24 cellular contexts compared by ENCODE assay signal in genomic region chr4:72280252-72280651, GRCh38.
"Had no signal": no experiment of that assay in that cellular context is flagged by ENCODE, and none has a peak within 500 bp of the region (broad histone marks: within the 10 kb centered on the region; RNA-seq: fewer than 3 reads in every experiment).

No MANE protein-coding gene starts in this region.

- DNase-seq: natural killer cell; occipital lobe; ovary; posterior cingulate gyrus; psoas muscle; right cardiac atrium; right lobe of liver; sigmoid colon; small intestine; stimulated activated CD4-positive, alpha-beta T cell treated with anti-CD3 and anti-CD28 coated beads, Interleukin-15, amount 100 ng/mL, for 24 hours; stimulated activated CD4-positive, alpha-beta T cell treated with anti-CD3 and anti-CD28 coated beads, Interleukin-2, amount 100 ng/mL, for 24 hours; stimulated activated CD4-positive, alpha-beta T cell treated with anti-CD3 and anti-CD28 coated beads, Interleukin-2, amount 100 ng/mL, for 48 hours; stimulated activated CD4-positive, alpha-beta T cell treated with anti-CD3 and anti-CD28 coated beads, Interleukin-4, amount 100 ng/mL, for 24 hours; stimulated activated naive B cell treated with anti-CD40 and anti-IgM and Interleukin-4, amounts not matched to agents 10 μg/mL and 1 μg/mL and 100 μg/mL, for 72 hours; stimulated activated naive CD4-positive, alpha-beta T cell treated with Interleukin-2 at 50 U/mL for 16 hours; stomach; testis; tibial artery; transverse colon; upper lobe of right lung; uterus had no signal

- H3K4me2 ChIP-seq: neural progenitor cell had no signal

- H3K9me3 ChIP-seq: ovary, psoas muscle, right lobe of liver, sigmoid colon, stomach, testis, tibial artery, transverse colon, upper lobe of right lung, uterus had no signal

- H3K4me1 ChIP-seq: neural progenitor cell, parathyroid adenoma, psoas muscle, right lobe of liver, sigmoid colon, stomach, testis, tibial artery, transverse colon, upper lobe of right lung, uterus had no signal

- H3K9ac ChIP-seq: neural progenitor cell, parathyroid adenoma had no signal

- H3K79me2 ChIP-seq: parathyroid adenoma had no signal

- H2AFZ ChIP-seq: neural progenitor cell, parathyroid adenoma had no signal

- H3K27ac ChIP-seq: neural progenitor cell, ovary, parathyroid adenoma, psoas muscle, right lobe of liver, sigmoid colon, stomach, testis, tibial artery, transverse colon, upper lobe of right lung, uterus had no signal

- ATAC-seq: natural killer cell; psoas muscle; right cardiac atrium; right lobe of liver; stimulated activated effector memory CD8-positive, alpha-beta T cell treated with anti-CD3 and anti-CD28 coated beads, Interleukin-12 subunit alpha, Interleukin-12 subunit beta, amount 100 ng/mL, for 72 hours; stimulated activated naive B cell treated with anti-CD40 and anti-IgM and Interleukin-4, amounts not matched to agents 10 μg/mL and 1 μg/mL and 100 μg/mL, for 72 hours; upper lobe of right lung had no signal

- H3K4me3 ChIP-seq: neural progenitor cell, ovary, psoas muscle, right lobe of liver, sigmoid colon, stomach, testis, tibial artery, transverse colon, upper lobe of right lung, uterus had no signal

- H3K36me3 ChIP-seq: neural progenitor cell, ovary, right lobe of liver, sigmoid colon, stomach, tibial artery, transverse colon, upper lobe of right lung, uterus had no signal

- H3K27me3 ChIP-seq: neural progenitor cell, ovary, right lobe of liver, sigmoid colon, stomach, testis, tibial artery, transverse colon, upper lobe of right lung, uterus had no signal
